In the genomic region with DNA sequence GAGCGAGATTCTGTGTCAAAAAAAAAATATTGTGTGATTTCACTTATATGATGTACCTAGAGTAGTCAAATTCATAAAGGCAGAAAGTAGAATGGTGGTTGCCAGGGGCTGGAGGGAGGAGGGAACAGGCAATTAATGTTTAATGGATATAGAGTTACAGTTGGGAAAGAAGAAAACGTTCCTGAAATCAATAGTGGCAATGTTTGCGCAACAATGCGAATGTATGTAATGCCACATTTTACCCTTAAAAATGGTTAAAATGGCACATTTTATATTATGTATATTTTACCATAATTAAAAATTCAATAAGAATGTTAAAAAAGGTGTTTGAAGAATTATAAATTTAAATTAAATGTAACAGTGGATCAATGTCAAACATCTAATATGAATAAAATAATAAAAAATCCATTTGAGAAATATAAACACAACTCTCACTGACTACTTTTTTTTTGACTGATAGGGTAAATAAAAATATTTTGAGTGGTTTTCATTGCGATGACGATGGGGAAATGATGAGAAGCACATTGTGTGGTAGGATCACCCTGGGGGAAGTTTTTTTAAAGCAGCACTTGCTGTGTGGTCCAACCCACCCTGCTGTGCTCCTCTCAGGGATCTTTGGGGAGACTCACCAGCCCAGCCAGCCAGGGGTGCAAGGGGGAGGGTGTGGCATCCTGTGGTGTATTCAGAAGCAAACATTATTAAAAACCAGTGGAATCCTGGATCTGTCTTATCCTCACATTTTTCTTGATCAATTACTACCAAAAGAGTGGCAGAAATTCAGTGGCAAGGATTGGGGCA, we compare ENCODE assay signal across 15 cellular contexts. TPM values are rescaled to one million over a fixed set of nuclear protein-coding genes. Genes with fewer than 3 reads are reported as not detected.
DNase-seq lines count a peak whose midpoint lies in the region; ATAC-seq and TF ChIP-seq lines count a peak whose summit lies in the region.
"Had no signal": no experiment of that assay in that cellular context is flagged by ENCODE, and none has a peak within 500 bp of the region (broad histone marks: within the 10 kb centered on the region; RNA-seq: fewer than 3 reads in every experiment).

No MANE protein-coding gene starts in this region.

- no peaks in the 10 kb centered on the region for H3K36me3 ChIP-seq in CD8-positive, alpha-beta memory T cell (ENCODE audit: insufficient read depth, low read length)
- H3K36me3 ChIP-seq: BE2C, uterus had no signal

- POLR2A ChIA-PET in CD8-positive, alpha-beta memory T cell (lab: Charles Lee): interaction anchor here (1.9 to 3.3 kb wide), 2 partner anchors 20 to 27 kb away, joined by 4 to 32 read pairs; no protein-coding TSS in a partner anchor
- POLR2A ChIA-PET in naive thymus-derived CD8-positive, alpha-beta T cell (lab: Charles Lee): interaction anchor here (2.9 to 5.7 kb wide), 5 partner anchors 9 to 68 kb away, joined by 13 to 124 read pairs (median 61); no protein-coding TSS in a partner anchor

- peak overlapping the region; percentile 17 for H3K4me3 ChIP-seq in CD8-positive, alpha-beta memory T cell (ENCODE audit: low read length)
- H3K4me3 ChIP-seq: uterus had no signal

- H3K4me1 ChIP-seq in CD8-positive, alpha-beta memory T cell (ENCODE audit: insufficient read depth, low read length): peaks cover 97% of the 10 kb centered on the region
- H3K4me1 ChIP-seq: BE2C had no signal

- peak overlapping the region; percentile 75 to 85 (median 79) for H3K4me3 Mint-ChIP-seq in CD8-positive, alpha-beta memory T cell
- H3K4me3 Mint-ChIP-seq in T-helper 17 cell: peak overlapping the region; percentile 83
- H3K4me3 Mint-ChIP-seq in naive thymus-derived CD8-positive, alpha-beta T cell: peak overlapping the region; percentile 76 to 93 (median 86)

- peak overlapping the region; percentile 15 for H3K27ac ChIP-seq in CD8-positive, alpha-beta memory T cell (ENCODE audit: low read depth, low read length)
- H3K27ac ChIP-seq: epithelial cell of prostate, uterus had no signal

- CTCF ChIA-PET in CD8-positive, alpha-beta memory T cell (lab: Charles Lee): interaction anchor here (1.2 to 3.0 kb wide), 3 partner anchors 12 to 45 kb away, joined by 3 to 38 read pairs (median 14); no protein-coding TSS in a partner anchor

- peak overlapping the region; percentile 94 to 99 (median 95) for H3K27ac Mint-ChIP-seq in CD8-positive, alpha-beta memory T cell
- peak overlapping the region; percentile 100 for H3K27ac Mint-ChIP-seq in T-helper 17 cell
- H3K27ac Mint-ChIP-seq in naive thymus-derived CD8-positive, alpha-beta T cell: peak overlapping the region; percentile 68 to 100 (median 97)

- peak; percentile 71 for ATAC-seq in T-helper 17 cell
- peak; percentile 24 to 62 for ATAC-seq in naive thymus-derived CD8-positive, alpha-beta T cell
- no peak for ATAC-seq in HG03095 (IDR thresholded peaks at IDR 0.05; ENCODE audit: unreplicated experiment)
- ATAC-seq in SK-N-SH treated with all-trans-retinoic acid at 6 μM for 48 hours: no peak

- no peaks in the 10 kb centered on the region for H3K27me3 ChIP-seq in CD8-positive, alpha-beta memory T cell (ENCODE audit: insufficient read depth, low read length, poor library complexity, severe bottlenecking)
- H3K27me3 ChIP-seq: uterus had no signal

- no peaks in the 10 kb centered on the region for H3K27me3 Mint-ChIP-seq in CD8-positive, alpha-beta memory T cell
- no peaks in the 10 kb centered on the region for H3K27me3 Mint-ChIP-seq in T-helper 17 cell
- no peaks in the 10 kb centered on the region for H3K27me3 Mint-ChIP-seq in naive thymus-derived CD8-positive, alpha-beta T cell

- DNase-seq in CD8-positive, alpha-beta memory T cell: peak; percentile 29 to 79 (median 70)
- DNase-seq in T-helper 17 cell (peak in 2 of 3 donors; percentile 56 to 58), COLO829 (ENCODE audit: low spot score) (no peak), amygdala (lab: John Stamatoyannopoulos, UW) (no peak)
- DNase-seq in activated effector memory CD4-positive, alpha-beta T cell treated with anti-CD3 and anti-CD28 coated beads, Interleukin-2, amount 50 U/mL, for 16 hours: peak; percentile 79
- peak in 8 of 10 donors; percentile 29 to 74 (median 64) for DNase-seq in naive thymus-derived CD8-positive, alpha-beta T cell
- DNase-seq: amniotic stem cell, BE2C, mesenchymal stem cell, NCI-H1092, uterus had no signal

- no peaks in the 10 kb centered on the region for H3K9me3 ChIP-seq in CD8-positive, alpha-beta memory T cell (ENCODE audit: low read length)
- no peaks in the 10 kb centered on the region for H3K9me3 ChIP-seq in T-helper 17 cell (ENCODE audit: control insufficient read depth, low read length, poor library complexity, severe bottlenecking)
- H3K9me3 ChIP-seq: BE2C, uterus had no signal

- peaks cover 88 to 98% (median 97%) of the 10 kb centered on the region in 3 donors for H3K4me1 Mint-ChIP-seq in CD8-positive, alpha-beta memory T cell
- peaks cover 62% of the 10 kb centered on the region for H3K4me1 Mint-ChIP-seq in T-helper 17 cell
- peaks cover 49 to 95% (median 79%) of the 10 kb centered on the region in 4 donors for H3K4me1 Mint-ChIP-seq in naive thymus-derived CD8-positive, alpha-beta T cell

- peaks cover 3 to 4% (median 3%) of the 10 kb centered on the region in 3 donors for H3K36me3 Mint-ChIP-seq in CD8-positive, alpha-beta memory T cell
- H3K36me3 Mint-ChIP-seq in T-helper 17 cell (ENCODE audit: low read depth): no peaks in the 10 kb centered on the region
- H3K36me3 Mint-ChIP-seq in naive thymus-derived CD8-positive, alpha-beta T cell: no peaks in the 10 kb centered on the region

- no peaks in the 10 kb centered on the region for H3K9me3 Mint-ChIP-seq in CD8-positive, alpha-beta memory T cell
- H3K9me3 Mint-ChIP-seq in naive thymus-derived CD8-positive, alpha-beta T cell: no peaks in the 10 kb centered on the region

TF ChIP-seq in SK-N-SH treated with all-trans-retinoic acid at 6 μM for 48 hours, 23 proteins besides CTCF, POLR2A, EP300 and RAD21 (continues in another document):
- no peak for TF ChIP-seq ESRRG (CRISPR knock-in tag; IDR thresholded peaks at IDR 0.05)
- no peak for TF ChIP-seq GLIS3 (CRISPR knock-in tag; IDR thresholded peaks at IDR 0.05)
- TF ChIP-seq ZFP3 (CRISPR knock-in tag; IDR thresholded peaks at IDR 0.05): no peak
- no peak for TF ChIP-seq RARB (CRISPR knock-in tag; IDR thresholded peaks at IDR 0.05)
- TF ChIP-seq ZFP30 (CRISPR knock-in tag; IDR thresholded peaks at IDR 0.05): no peak
- no peak for TF ChIP-seq SNAI2 (CRISPR knock-in tag; IDR thresholded peaks at IDR 0.05)
- TF ChIP-seq TCF4 (CRISPR knock-in tag; IDR thresholded peaks at IDR 0.05; ENCODE audit: borderline replicate concordance): no peak
- no peak for TF ChIP-seq ISL1 (CRISPR knock-in tag; IDR thresholded peaks at IDR 0.05)
- TF ChIP-seq, protein P1, sequence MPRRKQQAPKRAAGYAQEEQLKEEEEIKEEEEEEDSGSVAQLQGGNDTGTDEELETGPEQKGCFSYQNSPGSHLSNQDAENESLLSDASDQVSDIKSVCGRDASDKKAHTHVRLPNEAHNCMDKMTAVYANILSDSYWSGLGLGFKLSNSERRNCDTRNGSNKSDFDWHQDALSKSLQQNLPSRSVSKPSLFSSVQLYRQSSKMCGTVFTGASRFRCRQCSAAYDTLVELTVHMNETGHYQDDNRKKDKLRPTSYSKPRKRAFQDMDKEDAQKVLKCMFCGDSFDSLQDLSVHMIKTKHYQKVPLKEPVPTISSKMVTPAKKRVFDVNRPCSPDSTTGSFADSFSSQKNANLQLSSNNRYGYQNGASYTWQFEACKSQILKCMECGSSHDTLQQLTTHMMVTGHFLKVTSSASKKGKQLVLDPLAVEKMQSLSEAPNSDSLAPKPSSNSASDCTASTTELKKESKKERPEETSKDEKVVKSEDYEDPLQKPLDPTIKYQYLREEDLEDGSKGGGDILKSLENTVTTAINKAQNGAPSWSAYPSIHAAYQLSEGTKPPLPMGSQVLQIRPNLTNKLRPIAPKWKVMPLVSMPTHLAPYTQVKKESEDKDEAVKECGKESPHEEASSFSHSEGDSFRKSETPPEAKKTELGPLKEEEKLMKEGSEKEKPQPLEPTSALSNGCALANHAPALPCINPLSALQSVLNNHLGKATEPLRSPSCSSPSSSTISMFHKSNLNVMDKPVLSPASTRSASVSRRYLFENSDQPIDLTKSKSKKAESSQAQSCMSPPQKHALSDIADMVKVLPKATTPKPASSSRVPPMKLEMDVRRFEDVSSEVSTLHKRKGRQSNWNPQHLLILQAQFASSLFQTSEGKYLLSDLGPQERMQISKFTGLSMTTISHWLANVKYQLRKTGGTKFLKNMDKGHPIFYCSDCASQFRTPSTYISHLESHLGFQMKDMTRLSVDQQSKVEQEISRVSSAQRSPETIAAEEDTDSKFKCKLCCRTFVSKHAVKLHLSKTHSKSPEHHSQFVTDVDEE (CRISPR knock-in tag; IDR thresholded peaks at IDR 0.05): no peak
- no peak for TF ChIP-seq PATZ1 (CRISPR knock-in tag; IDR thresholded peaks at IDR 0.05; ENCODE audit: borderline replicate concordance)
- no peak for TF ChIP-seq BACH2 (CRISPR knock-in tag; IDR thresholded peaks at IDR 0.05; ENCODE audit: borderline replicate concordance)
- no peak for TF ChIP-seq ARNTL (CRISPR knock-in tag; IDR thresholded peaks at IDR 0.05; ENCODE audit: borderline replicate concordance, low read depth)
- no peak for TF ChIP-seq ZNF565 (CRISPR knock-in tag; conservative IDR thresholded peaks at IDR 0.05; ENCODE audit: low read depth)
- TF ChIP-seq CSDC2 (CRISPR knock-in tag; IDR thresholded peaks at IDR 0.05): no peak
- no peak for TF ChIP-seq PPARA (CRISPR knock-in tag; IDR thresholded peaks at IDR 0.05; ENCODE audit: borderline replicate concordance)
- TF ChIP-seq ZNF70 (CRISPR knock-in tag; IDR thresholded peaks at IDR 0.05): no peak

RNA-seq across cellular contexts. Expression of gene FYB1, which starts 4.3 kb away (rescaled TPM):
- 10 to 100 TPM; 75.9 to 84.2 TPM for total RNA-seq in CD8-positive, alpha-beta memory T cell
- polyA plus RNA-seq in CD8-positive, alpha-beta memory T cell: 282 TPM
- 100 to 1,000 TPM; 499 to 517 TPM for total RNA-seq in T-helper 17 cell
- total RNA-seq in naive thymus-derived CD8-positive, alpha-beta T cell: 100 to 1,000 TPM; 579 to 642 TPM
- polyA plus RNA-seq in naive thymus-derived CD8-positive, alpha-beta T cell: 100 to 1,000 TPM; 181 to 431 (median 312) TPM
- total RNA-seq: chondrocyte had no signal

Comparison
In these comparisons a context has a peak if more than half of its experiments do, and no peak if none do; other contexts are left out.
1. DNase-seq: peak in CD8-positive, alpha-beta memory T cell (5 of 5), T-helper 17 cell (2 of 3), activated effector memory CD4-positive, alpha-beta T cell treated with anti-CD3 and anti-CD28 coated beads, Interleukin-2, amount 50 U/mL, for 16 hours (single experiment) and naive thymus-derived CD8-positive, alpha-beta T cell (8 of 10); none in COLO829 (single experiment) and amygdala (0 of 56).
2. ATAC-seq: peak in T-helper 17 cell (single experiment) and naive thymus-derived CD8-positive, alpha-beta T cell (2 of 2); none in HG03095 (single experiment) and SK-N-SH treated with all-trans-retinoic acid at 6 μM for 48 hours (single experiment).
3. RNA of gene FYB1, which starts 4.3 kb away (total RNA-seq): 579 to 642 TPM in naive thymus-derived CD8-positive, alpha-beta T cell and 499 to 517 TPM in T-helper 17 cell; 75.9 to 84.2 TPM in CD8-positive, alpha-beta memory T cell; every median in the first group is over 4 times any median in the second.
4. Peak in every context shown above with its lines, with median percentiles within 50 percentile points of each other: H3K27ac Mint-ChIP-seq and H3K4me3 Mint-ChIP-seq.